In the genomic region with DNA sequence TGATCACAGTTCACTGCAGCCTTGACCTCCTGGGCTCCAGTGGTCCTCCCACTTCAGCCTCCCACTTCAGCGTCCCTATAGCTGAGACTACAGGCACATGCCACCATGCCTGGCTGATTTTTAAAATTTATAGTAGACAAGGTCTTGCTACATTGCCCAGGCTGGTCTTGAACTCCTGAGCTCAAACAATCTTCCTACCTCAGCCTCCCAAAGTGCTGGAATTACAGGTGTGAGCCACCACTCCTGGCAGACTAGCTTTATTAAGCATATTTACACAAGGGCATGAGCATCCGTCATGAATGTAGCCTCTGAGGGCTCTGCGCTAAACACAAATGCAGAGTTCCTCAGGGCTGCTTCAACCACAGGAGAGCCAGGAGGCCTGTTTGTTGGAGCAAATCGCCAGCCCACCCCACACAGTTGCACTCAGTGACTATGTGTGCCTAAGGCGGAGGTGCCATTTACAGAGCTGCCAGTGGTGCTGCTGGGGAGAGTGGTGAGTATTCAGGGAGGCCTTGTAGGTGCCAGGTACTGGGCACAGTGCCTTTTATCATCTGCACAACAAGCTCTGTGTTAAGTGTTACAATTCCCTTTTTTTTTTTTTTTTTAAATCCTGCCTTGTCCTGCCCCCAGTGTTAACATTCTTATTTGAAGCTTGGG, we compare ENCODE assay signal across 23 cellular contexts.
A peak's percentile ranks its signal among the peaks of the same experiment; 100 is the strongest.
DNase-seq lines count a peak whose midpoint lies in the region; ATAC-seq and TF ChIP-seq lines count a peak whose summit lies in the region.
"Had no signal": no experiment of that assay in that cellular context is flagged by ENCODE, and none has a peak within 500 bp of the region (broad histone marks: within the 10 kb centered on the region; RNA-seq: fewer than 3 reads in every experiment).

No MANE protein-coding gene starts in this region.

- POLR2A ChIA-PET in HCT116 (lab: Charles Lee): no interaction called here

- 0 out of 2 replicates have a peak overlapping the region, but pooled peaks have one; percentile 34 for H3K27ac ChIP-seq in HCT116 (ENCODE audit: low read depth, low read length)
- peak overlapping the region; percentile 69 for H3K27ac ChIP-seq in SJSA1
- H3K27ac ChIP-seq: coronary artery, PC-9, SJCRH30 had no signal

- H3K4me3 ChIP-seq in HCT116 (replicated peaks in 1 of 2; ENCODE audit: low read depth in 1 of 2, low read length in 2 of 2): no peak overlapping the region
- no peak overlapping the region for H3K4me3 ChIP-seq in SJSA1
- H3K4me3 ChIP-seq in MG63: no peak overlapping the region
- H3K4me3 ChIP-seq in lower leg skin (ENCODE audit: low read depth, poor library complexity, severe bottlenecking): no peak overlapping the region
- H3K4me3 ChIP-seq: coronary artery, PC-9, SJCRH30 had no signal

- no peaks in the 10 kb centered on the region for H4K20me1 ChIP-seq in HCT116 (ENCODE audit: insufficient read depth)

- H2AFZ ChIP-seq in HCT116 (ENCODE audit: low read depth, low read length, poor library complexity, severe bottlenecking): no peak overlapping the region
- H2AFZ ChIP-seq: PC-9 had no signal

- no peak for TF ChIP-seq RAD21 in HCT116 (IDR thresholded peaks at IDR 0.05; ENCODE audit: low read depth)

- H3K4me1 Mint-ChIP-seq in glutamatergic neuron (ENCODE audit: low read depth, unreplicated experiment): peaks cover 81% of the 10 kb centered on the region

- H3K4me3 Mint-ChIP-seq in glutamatergic neuron (ENCODE audit: unreplicated experiment): no peak overlapping the region
- H3K4me3 Mint-ChIP-seq: activated CD8-positive, alpha-beta T cell treated with anti-CD3 and anti-CD28 coated beads, Interleukin-2, amount 10 ng/mL, durations not matched to agents 7 days and 5 days; activated naive CD4-positive, alpha-beta T cell treated with anti-CD3 and anti-CD28 coated beads, Interleukin-2, amount 50 U/mL, for 24 hours; activated T-cell treated with anti-CD3 and anti-CD28 coated beads, Interleukin-2, amount 50 U/mL, for 24 hours; HFFc6 had no signal

- RAD21 ChIA-PET in HCT116 (lab: Charles Lee; ENCODE audit: low non-redundant PET in 1 of 2, low total read pairs in 2 of 2, uncharacterized antibody in 2 of 2, unreplicated experiment in 2 of 2): no interaction called here

- no peak for ATAC-seq in HCT116
- no peak for ATAC-seq in activated naive CD4-positive, alpha-beta T cell treated with anti-CD3 and anti-CD28 coated beads, Interleukin-2, amount 50 U/mL, for 72 hours
- ATAC-seq: activated CD8-positive, alpha-beta T cell treated with anti-CD3 and anti-CD28 coated beads, Interleukin-2, amount 10 ng/mL, durations not matched to agents 7 days and 5 days had no signal

- peak overlapping the region; percentile 100 for H3K27ac Mint-ChIP-seq in glutamatergic neuron (ENCODE audit: unreplicated experiment)
- H3K27ac Mint-ChIP-seq in activated naive CD4-positive, alpha-beta T cell treated with anti-CD3 and anti-CD28 coated beads, Interleukin-2, amount 50 U/mL, for 72 hours: no peak overlapping the region
- H3K27ac Mint-ChIP-seq: activated CD8-positive, alpha-beta T cell treated with anti-CD3 and anti-CD28 coated beads, Interleukin-2, amount 10 ng/mL, durations not matched to agents 7 days and 5 days; activated naive CD4-positive, alpha-beta T cell treated with anti-CD3 and anti-CD28 coated beads, Interleukin-2, amount 50 U/mL, for 24 hours; activated T-cell treated with anti-CD3 and anti-CD28 coated beads, Interleukin-2, amount 50 U/mL, for 24 hours; HFFc6 had no signal

- no peak for TF ChIP-seq CTCF in HCT116 (IDR thresholded peaks at IDR 0.05 in 2 of 3, conservative IDR thresholded peaks at IDR 0.05 in 1 of 3; ENCODE audit: borderline replicate concordance in 1 of 3, insufficient read depth in 1 of 3, low read depth in 2 of 3, low read length in 2 of 3)
- no peak for TF ChIP-seq CTCF in glutamatergic neuron (IDR thresholded peaks at IDR 0.05; ENCODE audit: partially characterized antibody, unreplicated experiment)
- no peak for TF ChIP-seq CTCF in lower leg skin (IDR thresholded peaks at IDR 0.05)

- TF ChIP-seq POLR2A in HCT116 (IDR thresholded peaks at IDR 0.05; ENCODE audit: borderline replicate concordance, extremely low read depth, insufficient read depth, insufficient read length) (no peak), lower leg skin (IDR thresholded peaks at IDR 0.05) (no peak)

- peaks cover 19 to 29% of the 10 kb centered on the region in 2 experiments for H3K4me1 ChIP-seq in HCT116 (ENCODE audit: control insufficient read depth in 1 of 2, insufficient read depth in 2 of 2, low read length in 2 of 2)
- H3K4me1 ChIP-seq in SJSA1 (replicated peaks): peaks cover 33% of the 10 kb centered on the region

- intact Hi-C loops in HCT116 (cut with micrococcal nuclease) (no loop called here), lower leg skin (cut with DNase I; ENCODE audit: low total_unique reads) (no loop called here)

- H3K79me2 ChIP-seq in HCT116 (ENCODE audit: insufficient read depth, low read length): no peaks in the 10 kb centered on the region

- CTCF ChIA-PET in HCT116 (lab: Charles Lee): no interaction called here

- no TSS peak for BruUV-seq in HCT116 (replicated peaks; lab: Mats Ljungman, UMichigan)

- H3K36me3 ChIP-seq in HCT116 (ENCODE audit: control insufficient read depth in 1 of 2, insufficient read depth in 2 of 2, low read length in 2 of 2) (no peaks in the 10 kb centered on the region), SJSA1 (no peaks in the 10 kb centered on the region), MG63 (no peaks in the 10 kb centered on the region)
- H3K36me3 ChIP-seq: SJCRH30 had no signal

- H3K27me3 ChIP-seq in HCT116 (ENCODE audit: insufficient read depth, low read length) (no peaks in the 10 kb centered on the region), SJSA1 (replicated peaks) (no peaks in the 10 kb centered on the region), MG63 (no peaks in the 10 kb centered on the region)
- H3K27me3 ChIP-seq: SJCRH30 had no signal

- H3K9ac ChIP-seq in HCT116 (ENCODE audit: low read length): peak overlapping the region; percentile 21

- 86 to 93% methylated on average over 5 of the region's 5 CpGs for WGBS in lower leg skin, 2 donors

- no peaks in the 10 kb centered on the region for H3K36me3 Mint-ChIP-seq in glutamatergic neuron (ENCODE audit: unreplicated experiment)
- no peaks in the 10 kb centered on the region for H3K36me3 Mint-ChIP-seq in activated naive CD4-positive, alpha-beta T cell treated with anti-CD3 and anti-CD28 coated beads, Interleukin-2, amount 50 U/mL, for 72 hours
- H3K36me3 Mint-ChIP-seq: CD4-positive, alpha-beta memory T cell had no signal

- H3K4me2 ChIP-seq in HCT116 (ENCODE audit: low read length): peak overlapping the region; percentile 61

- H3K9me3 ChIP-seq in HCT116 (ENCODE audit: control insufficient read depth in 1 of 2, insufficient read depth in 1 of 2, low read depth in 1 of 2, low read length in 2 of 2) (no peaks in the 10 kb centered on the region), SJSA1 (replicated peaks) (no peaks in the 10 kb centered on the region), MG63 (no peaks in the 10 kb centered on the region)
- H3K9me3 ChIP-seq: SJCRH30 had no signal

- peaks cover 17% of the 10 kb centered on the region for H3K27me3 Mint-ChIP-seq in glutamatergic neuron (ENCODE audit: unreplicated experiment)
- H3K27me3 Mint-ChIP-seq: activated naive CD4-positive, alpha-beta T cell treated with anti-CD3 and anti-CD28 coated beads, Interleukin-2, amount 50 U/mL, for 24 hours; CD4-positive, alpha-beta memory T cell had no signal

- H3K9me2 ChIP-seq in HCT116 (ENCODE audit: insufficient read depth): no peaks in the 10 kb centered on the region

- DNase-seq in HCT116 (ENCODE audit: low read depth, low spot score) (no peak), SJSA1 (ENCODE audit: low read depth in 1 of 2, low spot score in 2 of 2) (no peak), glutamatergic neuron (no peak), occipital lobe (lab: John Stamatoyannopoulos, UW) (peak; percentile 15), MG63 (no peak), NCI-H345 treated with DMSO at 0.1 percent for 48 hours (lab: John Stamatoyannopoulos, UW; ENCODE audit: unreplicated experiment) (no peak), lower leg skin (ENCODE audit: low spot score in 2 of 2) (no peak)
- DNase-seq in activated naive CD4-positive, alpha-beta T cell treated with anti-CD3 and anti-CD28 coated beads, Interleukin-2, amount 50 U/mL, for 72 hours (ENCODE audit: low spot score in 2 of 2): no peak
- DNase-seq: activated CD4-positive, CD25-positive, alpha-beta regulatory T cell; activated CD8-positive, alpha-beta T cell treated with anti-CD3 and anti-CD28 coated beads, Interleukin-2, amount 10 ng/mL, durations not matched to agents 7 days and 5 days; activated T-cell treated with anti-CD3 and anti-CD28 coated beads, Interleukin-2, amount 50 U/mL, for 24 hours; CD4-positive, alpha-beta memory T cell; DMS79; HFFc6; hippocampal formation; Karpas-422; NCI-H1092 treated with DMSO at 0.1 percent for 48 hours; NCI-H526 treated with DMSO at 0.1 percent for 48 hours; retina; SJCRH30 had no signal

- peaks cover 16% of the 10 kb centered on the region for H3K9me3 Mint-ChIP-seq in glutamatergic neuron (ENCODE audit: unreplicated experiment)
- H3K9me3 Mint-ChIP-seq in activated naive CD4-positive, alpha-beta T cell treated with anti-CD3 and anti-CD28 coated beads, Interleukin-2, amount 50 U/mL, for 72 hours: no peaks in the 10 kb centered on the region
- H3K9me3 Mint-ChIP-seq: activated naive CD4-positive, alpha-beta T cell treated with anti-CD3 and anti-CD28 coated beads, Interleukin-2, amount 50 U/mL, for 24 hours; activated T-cell treated with anti-CD3 and anti-CD28 coated beads, Interleukin-2, amount 50 U/mL, for 24 hours; CD4-positive, alpha-beta memory T cell; HFFc6 had no signal

TF ChIP-seq in HCT116, 20 proteins besides CTCF, POLR2A, EP300 and RAD21 (continues in another document):
- TF ChIP-seq, protein P1, sequence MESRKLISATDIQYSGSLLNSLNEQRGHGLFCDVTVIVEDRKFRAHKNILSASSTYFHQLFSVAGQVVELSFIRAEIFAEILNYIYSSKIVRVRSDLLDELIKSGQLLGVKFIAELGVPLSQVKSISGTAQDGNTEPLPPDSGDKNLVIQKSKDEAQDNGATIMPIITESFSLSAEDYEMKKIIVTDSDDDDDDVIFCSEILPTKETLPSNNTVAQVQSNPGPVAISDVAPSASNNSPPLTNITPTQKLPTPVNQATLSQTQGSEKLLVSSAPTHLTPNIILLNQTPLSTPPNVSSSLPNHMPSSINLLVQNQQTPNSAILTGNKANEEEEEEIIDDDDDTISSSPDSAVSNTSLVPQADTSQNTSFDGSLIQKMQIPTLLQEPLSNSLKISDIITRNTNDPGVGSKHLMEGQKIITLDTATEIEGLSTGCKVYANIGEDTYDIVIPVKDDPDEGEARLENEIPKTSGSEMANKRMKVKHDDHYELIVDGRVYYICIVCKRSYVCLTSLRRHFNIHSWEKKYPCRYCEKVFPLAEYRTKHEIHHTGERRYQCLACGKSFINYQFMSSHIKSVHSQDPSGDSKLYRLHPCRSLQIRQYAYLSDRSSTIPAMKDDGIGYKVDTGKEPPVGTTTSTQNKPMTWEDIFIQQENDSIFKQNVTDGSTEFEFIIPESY (IDR thresholded peaks at IDR 0.05; ENCODE audit: extremely low read depth, insufficient replicate concordance, low read length): no peak
- TF ChIP-seq SRF (IDR thresholded peaks at IDR 0.05; ENCODE audit: low read depth) (no peak), CEBPB (IDR thresholded peaks at IDR 0.05; ENCODE audit: low read depth) (no peak), EGR1 (IDR thresholded peaks at IDR 0.05; ENCODE audit: low read depth) (no peak), FOSL1 (IDR thresholded peaks at IDR 0.05; ENCODE audit: low read depth) (no peak)
